ENCODE assay signal across 9 cellular contexts in the genomic region with DNA sequence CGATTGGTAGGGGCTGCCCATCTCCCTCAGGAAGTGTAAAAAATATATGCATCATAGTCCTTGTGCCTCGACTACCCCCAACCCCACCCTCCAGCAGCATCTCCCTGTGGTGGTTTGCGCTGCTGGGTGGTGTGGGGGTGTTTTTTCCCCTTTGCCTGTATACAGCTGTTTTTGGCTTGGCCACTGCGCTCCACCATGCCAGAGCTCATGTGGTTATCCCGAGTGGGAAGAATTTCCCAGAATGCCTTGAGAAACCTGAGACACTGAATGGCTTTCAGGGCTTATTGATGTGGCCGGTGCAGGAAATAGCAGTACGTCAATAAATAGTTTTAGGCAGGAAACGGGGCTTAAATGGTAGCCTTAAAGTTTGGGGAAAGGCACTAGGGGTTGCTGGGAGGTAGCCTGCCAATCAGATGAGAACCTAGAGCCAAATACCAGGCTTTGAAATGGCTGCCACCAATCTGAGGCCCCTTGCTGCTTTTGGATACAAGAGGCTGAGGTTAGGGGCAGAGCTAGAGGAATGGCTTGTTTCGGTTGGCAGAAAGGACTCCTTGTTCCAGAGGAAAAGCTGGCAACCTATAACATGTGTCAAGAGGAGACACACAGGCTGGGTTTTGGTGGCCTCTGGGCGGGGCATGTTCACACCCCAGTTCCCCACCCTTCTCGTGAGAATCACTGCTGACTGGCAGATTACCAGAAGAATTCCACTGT.
DNase-seq lines count a peak whose midpoint lies in the region; ATAC-seq lines count a peak whose summit lies in the region.
"Had no signal": no experiment of that assay in that cellular context is flagged by ENCODE, and none has a peak within 500 bp of the region (broad histone marks: within the 10 kb centered on the region; RNA-seq: fewer than 3 reads in every experiment).

No MANE protein-coding gene starts in this region.

- intact Hi-C loops in left ventricle myocardium superior (cut with micrococcal nuclease), result no loop called here

- no peaks in the 10 kb centered on the region for H3K9me2 ChIP-seq in Karpas-422 (replicated peaks; ENCODE audit: insufficient read depth, low read length)

- DNase-seq in MG63 (peak; percentile 25), left ventricle myocardium superior (peak; percentile 68), Karpas-422 (no peak), NCI-H82 (lab: John Stamatoyannopoulos, UW) (no peak)
- DNase-seq in activated naive CD4-positive, alpha-beta T cell treated with anti-CD3 and anti-CD28 coated beads, Interleukin-2, amount 50 U/mL, for 16 hours, result peak; percentile 4

- no peak overlapping the region for H3K4me2 ChIP-seq in Karpas-422 (ENCODE audit: low read depth, low read length, poor library complexity, severe bottlenecking)
- H3K4me2 ChIP-seq: KMS-11 had no signal

- H3K36me3 ChIP-seq in MG63 (peaks cover 3% of the 10 kb centered on the region), Karpas-422 (ENCODE audit: insufficient read depth, low read length) (no peaks in the 10 kb centered on the region)

- no peaks in the 10 kb centered on the region for H4K20me1 ChIP-seq in Karpas-422 (ENCODE audit: insufficient read depth, low read depth, low read length)

- no peak overlapping the region for H3K9ac ChIP-seq in Karpas-422 (ENCODE audit: low read length)
- H3K9ac ChIP-seq: KMS-11 had no signal

- H3K79me2 ChIP-seq in Karpas-422 (ENCODE audit: low read length), result no peaks in the 10 kb centered on the region

- ATAC-seq in left ventricle myocardium superior (peak; percentile 78), HG02642 (IDR thresholded peaks at IDR 0.05; ENCODE audit: poor library complexity, unreplicated experiment) (no peak), HG03442 (IDR thresholded peaks at IDR 0.05; ENCODE audit: unreplicated experiment) (no peak)

- H3K27me3 ChIP-seq in MG63 (no peaks in the 10 kb centered on the region), Karpas-422 (ENCODE audit: low read length) (peaks cover 2% of the 10 kb centered on the region; the same call in 1 of the 2 replicates)

- no peak overlapping the region for H2AFZ ChIP-seq in Karpas-422 (ENCODE audit: low read length)

- H3K27ac ChIP-seq in temporal lobe (ENCODE audit: low read depth, low read length) (peak overlapping the region; percentile 30), Karpas-422 (ENCODE audit: low read length) (no peak overlapping the region)
- H3K27ac ChIP-seq: KMS-11 had no signal

- H3K4me1 ChIP-seq in Karpas-422 (ENCODE audit: low read length), result no peaks in the 10 kb centered on the region

- no peaks in the 10 kb centered on the region for H3K9me3 ChIP-seq in MG63
- no peaks in the 10 kb centered on the region for H3K9me3 ChIP-seq in Karpas-422 (ENCODE audit: low read length)

- H3K4me3 ChIP-seq in MG63, result no peak overlapping the region
- H3K4me3 ChIP-seq in Karpas-422 (ENCODE audit: low read length), result no peak overlapping the region

Comparison
In these comparisons a context has a peak if more than half of its experiments do, and no peak if none do; other contexts are left out.
1. DNase-seq: peak in MG63 (single experiment), activated naive CD4-positive, alpha-beta T cell treated with anti-CD3 and anti-CD28 coated beads, Interleukin-2, amount 50 U/mL, for 16 hours (single experiment) and left ventricle myocardium superior (single experiment); none in Karpas-422 (single experiment) and NCI-H82 (single experiment).